Comparison of ENCODE assay signal across 8 cellular contexts in the genomic region with DNA sequence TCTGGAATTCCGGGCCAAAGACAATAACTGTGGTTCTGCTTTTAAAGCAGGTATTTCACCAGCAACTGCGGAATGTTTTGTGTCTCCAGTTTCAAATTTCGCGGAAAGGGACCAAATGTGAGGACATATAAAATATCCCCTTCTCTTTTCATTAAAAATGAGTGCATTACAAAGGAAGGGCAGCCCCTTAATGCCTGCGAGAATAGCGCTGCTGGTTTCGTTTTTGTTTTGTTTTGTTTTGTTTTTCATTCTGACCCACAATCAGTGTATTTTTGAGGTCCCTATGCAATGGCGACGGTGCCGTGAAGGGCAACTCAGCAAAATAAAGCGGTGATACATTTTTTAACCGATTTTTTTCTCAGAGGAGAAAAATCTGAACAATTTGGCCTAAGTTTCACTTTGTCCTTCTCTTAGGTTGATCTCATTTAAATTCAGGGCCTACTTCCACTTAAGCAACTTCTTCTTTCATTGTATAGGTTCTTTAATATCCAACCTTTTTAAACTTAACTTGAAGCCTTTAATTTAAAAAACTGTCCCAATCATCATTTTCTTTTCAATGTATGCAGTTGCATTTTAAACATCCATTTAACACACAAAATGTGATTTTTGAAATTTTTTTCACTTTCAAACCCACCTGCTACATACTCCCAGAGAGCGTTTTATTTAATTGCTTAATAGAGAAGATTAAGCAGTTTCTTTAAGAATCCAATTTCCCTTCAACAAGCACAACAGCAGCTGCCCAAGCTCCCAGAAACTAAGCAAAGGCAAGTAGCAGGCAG. TPM values are rescaled to one million over a fixed set of nuclear protein-coding genes. Genes with fewer than 3 reads are reported as not detected.
DNase-seq lines count a peak whose midpoint lies in the region; ATAC-seq and TF ChIP-seq lines count a peak whose summit lies in the region.

No MANE protein-coding gene starts in this region.

- peak; percentile 35 for ATAC-seq in GM18907 (IDR thresholded peaks at IDR 0.05; ENCODE audit: unreplicated experiment)
- peak; percentile 28 for ATAC-seq in HG03095 (IDR thresholded peaks at IDR 0.05; ENCODE audit: unreplicated experiment)
- ATAC-seq in psoas muscle: no peak

- no peaks in the 10 kb centered on the region for H3K9me3 Mint-ChIP-seq in T-helper 2 cell treated with Interferon-gamma antibody and Interleukin-4, amounts not matched to agents 5 μg/mL and 100 μg/mL, for 36 hours

- POLR2A ChIA-PET in BJ (lab: Charles Lee): no interaction called here

- H3K9me3 ChIP-seq in esophagus squamous epithelium (no peaks in the 10 kb centered on the region), psoas muscle (no peaks in the 10 kb centered on the region)

- no peaks in the 10 kb centered on the region for H3K36me3 ChIP-seq in BJ (ENCODE audit: control insufficient read depth, insufficient read depth, low read length)
- H3K36me3 ChIP-seq in esophagus squamous epithelium: no peaks in the 10 kb centered on the region
- no peaks in the 10 kb centered on the region for H3K36me3 ChIP-seq in psoas muscle (ENCODE audit: insufficient read depth in 1 of 2, low read depth in 1 of 2)

- H3K27ac ChIP-seq in esophagus squamous epithelium (peak overlapping the region; percentile 95 to 100 (median 98)), psoas muscle (peak overlapping the region; percentile 99)

- CTCF ChIA-PET in BJ (lab: Yijun Ruan, JAX): interaction anchor here (0.6 to 1.7 kb wide), 3 partner anchors 15 to 479 kb away, joined by 3 to 6 read pairs (median 5); no protein-coding TSS in a partner anchor

- peak overlapping the region; percentile 79 for H3K4me3 Mint-ChIP-seq in T-helper 2 cell treated with Interferon-gamma antibody and Interleukin-4, amounts not matched to agents 5 μg/mL and 100 μg/mL, for 36 hours

- H3K4me1 Mint-ChIP-seq in T-helper 2 cell treated with Interferon-gamma antibody and Interleukin-4, amounts not matched to agents 5 μg/mL and 100 μg/mL, for 36 hours (ENCODE audit: low read depth): peaks cover 15% of the 10 kb centered on the region

- H3K27ac Mint-ChIP-seq in T-helper 2 cell treated with Interferon-gamma antibody and Interleukin-4, amounts not matched to agents 5 μg/mL and 100 μg/mL, for 36 hours: peak overlapping the region; percentile 78

- no peak for TF ChIP-seq POLR2A in esophagus squamous epithelium (IDR thresholded peaks at IDR 0.05)

- H3K4me3 ChIP-seq in BJ (ENCODE audit: low read depth, low read length) (peak overlapping the region; percentile 87), esophagus squamous epithelium (peak overlapping the region; percentile 77 to 99 (median 92)), psoas muscle (peak overlapping the region; percentile 94)

- H3K27me3 Mint-ChIP-seq in T-helper 2 cell treated with Interferon-gamma antibody and Interleukin-4, amounts not matched to agents 5 μg/mL and 100 μg/mL, for 36 hours (ENCODE audit: low read depth): peaks cover 3% of the 10 kb centered on the region

- WGBS in esophagus squamous epithelium, 2 donors: 10 to 15% methylated on average over 13 of the region's 13 CpGs
- 4 to 7% (median 4%) methylated on average over 13 of the region's 13 CpGs for WGBS in psoas muscle, 3 donors

- DNase-seq in BJ (ENCODE audit: low read depth) (no peak), esophagus squamous epithelium (lab: John Stamatoyannopoulos, UW) (no peak), psoas muscle (no peak), dermis blood vessel endothelial cell (no peak), NCI-H1048 (lab: John Stamatoyannopoulos, UW) (no peak)
- DNase-seq in T-helper 2 cell treated with Interferon-gamma antibody and Interleukin-4, amounts not matched to agents 5 μg/mL and 100 μg/mL, for 36 hours (ENCODE audit: low spot score): no peak

- intact Hi-C loops in esophagus squamous epithelium (cut with DNase I) (no loop called here), psoas muscle (cut with DNase I) (loop anchor here (2.0 to 5.0 kb wide), 5 partner anchors 101 to 246 kb away; a partner anchor contains a TSS)

- H3K4me1 ChIP-seq in esophagus squamous epithelium (peaks cover 0 to 22% (median 7%) of the 10 kb centered on the region in 3 donors), psoas muscle (peaks cover 10% of the 10 kb centered on the region)

- H3K36me3 Mint-ChIP-seq in T-helper 2 cell treated with Interferon-gamma antibody and Interleukin-4, amounts not matched to agents 5 μg/mL and 100 μg/mL, for 36 hours (ENCODE audit: low read depth): no peaks in the 10 kb centered on the region

- no peak for TF ChIP-seq CTCF in BJ (IDR thresholded peaks at IDR 0.05; ENCODE audit: insufficient read depth, low read depth, low read length)
- TF ChIP-seq CTCF in esophagus squamous epithelium (IDR thresholded peaks at IDR 0.05): no peak
- TF ChIP-seq CTCF in psoas muscle (IDR thresholded peaks at IDR 0.05): no peak

- H3K27me3 ChIP-seq in BJ (ENCODE audit: control insufficient read depth, insufficient read depth, low read length) (no peaks in the 10 kb centered on the region), esophagus squamous epithelium (no peaks in the 10 kb centered on the region), psoas muscle (ENCODE audit: insufficient read depth in 3 of 3, low read length in 2 of 3) (no peaks in the 10 kb centered on the region)

RNA-seq across cellular contexts. Expression of a gene that starts 2.9 kb away (rescaled TPM):
- polyA plus RNA-seq in BJ (2011; rRNA removed): 3.7 and 5.5 TPM in 2 replicates
- polyA minus RNA-seq in BJ (2011; rRNA and poly(A)+ RNA removed): 10.1 and 14.8 TPM in 2 replicates
- total RNA-seq in esophagus squamous epithelium: 10 to 100 TPM in 3 of 4 donors, 1 to 10 TPM in 1; 8.6 to 19.3 (median 12.7) TPM
- total RNA-seq in psoas muscle: 10 to 100 TPM; 22.6 to 39.7 (median 29.0) TPM
- polyA plus RNA-seq in psoas muscle: 10 to 100 TPM in 1 of 3 donors, 1 to 10 TPM in 2; 6.2 to 15.1 (median 6.3) TPM
- 10.6 and 11.7 TPM in 2 replicates for total RNA-seq in dermis blood vessel endothelial cell

Comparison
In these comparisons a context has a peak if more than half of its experiments do, and no peak if none do; other contexts are left out.
1. ATAC-seq: peak in GM18907 (single experiment) and HG03095 (single experiment); none in psoas muscle (0 of 4).
2. Peak in every context shown above with its lines, with median percentiles within 50 percentile points of each other: H3K4me3 ChIP-seq.